ENCODE assay signal across 9 cellular contexts in genomic region chr6:123715243-123715863, GRCh38.
DNase-seq lines count a peak whose midpoint lies in the region; ATAC-seq and TF ChIP-seq lines count a peak whose summit lies in the region.
"Had no signal": no experiment of that assay in that cellular context is flagged by ENCODE, and none has a peak within 500 bp of the region (broad histone marks: within the 10 kb centered on the region; RNA-seq: fewer than 3 reads in every experiment).

No MANE protein-coding gene starts in this region.

- H3K9ac ChIP-seq in OCI-LY3 (ENCODE audit: low read length) = no peak overlapping the region

- TF ChIP-seq CTCF in OCI-LY3 (IDR thresholded peaks at IDR 0.05; ENCODE audit: low read depth, low read length) (peak; percentile 67), esophagus squamous epithelium (IDR thresholded peaks at IDR 0.05) (peak in 5 of 6 experiments; percentile 33 to 58 (median 42)), prostate gland (IDR thresholded peaks at IDR 0.05) (peak in 3 of 4 experiments; percentile 43 to 52 (median 44))

- H3K9me3 ChIP-seq in OCI-LY3 (ENCODE audit: insufficient read depth, low read length) = no peaks in the 10 kb centered on the region
- H3K9me3 ChIP-seq in esophagus squamous epithelium = no peaks in the 10 kb centered on the region
- no peaks in the 10 kb centered on the region for H3K9me3 ChIP-seq in prostate gland

- H3K79me2 ChIP-seq in OCI-LY3 (ENCODE audit: low read length) = no peaks in the 10 kb centered on the region

- H3K27ac Mint-ChIP-seq in activated CD4-positive, alpha-beta T cell treated with anti-CD3 and anti-CD28 coated beads, Interleukin-2, amount 10 ng/mL, durations not matched to agents 7 days and 5 days = no peak overlapping the region
- H3K27ac Mint-ChIP-seq: activated naive CD8-positive, alpha-beta T cell treated with anti-CD3 and anti-CD28 coated beads, Interleukin-2, amount 10 ng/mL, durations not matched to agents 7 days and 5 days had no signal

- H2AFZ ChIP-seq in OCI-LY3 (ENCODE audit: low read depth, low read length) = no peak overlapping the region

- intact Hi-C loops in esophagus squamous epithelium (cut with DNase I) = loop anchor here (10.0 kb wide), 1 partner anchor 301 kb away; no protein-coding TSS in a partner anchor
- intact Hi-C loops in prostate gland (cut with DNase I) = loop anchor here (5.0 kb wide), 1 partner anchor 298 kb away; no protein-coding TSS in a partner anchor

- H3K27ac ChIP-seq in OCI-LY3 (ENCODE audit: low read length) (no peak overlapping the region), esophagus squamous epithelium (no peak overlapping the region), prostate gland (no peak overlapping the region)

- POLR2A ChIA-PET in activated CD4-positive, alpha-beta T cell treated with anti-CD3 and anti-CD28 coated beads, Interleukin-2, amount 10 ng/mL, durations not matched to agents 7 days and 5 days (lab: Charles Lee) = no interaction called here

- H3K4me3 Mint-ChIP-seq in activated CD4-positive, alpha-beta T cell treated with anti-CD3 and anti-CD28 coated beads, Interleukin-2, amount 10 ng/mL, durations not matched to agents 7 days and 5 days = no peak overlapping the region
- H3K4me3 Mint-ChIP-seq: activated naive CD8-positive, alpha-beta T cell treated with anti-CD3 and anti-CD28 coated beads, Interleukin-2, amount 10 ng/mL, durations not matched to agents 7 days and 5 days had no signal

- 50 to 56% methylated on average over 5 of the region's 5 CpGs for WGBS in esophagus squamous epithelium, 2 donors
- 55% methylated on average over 5 of the region's 5 CpGs for WGBS in prostate gland

- H3K36me3 ChIP-seq in OCI-LY3 (replicated peaks; ENCODE audit: low read depth, low read length) (no peaks in the 10 kb centered on the region), esophagus squamous epithelium (no peaks in the 10 kb centered on the region), prostate gland (no peaks in the 10 kb centered on the region)

- CTCF ChIA-PET in activated CD4-positive, alpha-beta T cell treated with anti-CD3 and anti-CD28 coated beads, Interleukin-2, amount 10 ng/mL, durations not matched to agents 7 days and 5 days (lab: Charles Lee) = interaction anchor here (0.6 to 1.5 kb wide), 2 partner anchors 32 to 113 kb away, joined by 3 to 5 read pairs; no protein-coding TSS in a partner anchor

- peak; percentile 10 for DNase-seq in activated CD4-positive, alpha-beta T cell treated with anti-CD3 and anti-CD28 coated beads, Interleukin-2, amount 10 ng/mL, durations not matched to agents 7 days and 5 days
- no peak for DNase-seq in activated CD4-positive, alpha-beta T cell treated with anti-CD3 and anti-CD28 coated beads, Interleukin-2, amount 50 U/mL, for 1 hour
- DNase-seq in esophagus squamous epithelium (lab: John Stamatoyannopoulos, UW) (no peak), prostate gland (ENCODE audit: low spot score) (peak; percentile 6), DMS79 (lab: John Stamatoyannopoulos, UW) (no peak), AG08396 (ENCODE audit: low spot score) (no peak)
- DNase-seq: activated naive CD8-positive, alpha-beta T cell treated with anti-CD3 and anti-CD28 coated beads, Interleukin-2, amount 10 ng/mL, durations not matched to agents 7 days and 5 days had no signal

- H3K36me3 Mint-ChIP-seq in activated CD4-positive, alpha-beta T cell treated with anti-CD3 and anti-CD28 coated beads, Interleukin-2, amount 10 ng/mL, durations not matched to agents 7 days and 5 days (ENCODE audit: low read depth) = no peaks in the 10 kb centered on the region
- H3K36me3 Mint-ChIP-seq: activated naive CD8-positive, alpha-beta T cell treated with anti-CD3 and anti-CD28 coated beads, Interleukin-2, amount 10 ng/mL, durations not matched to agents 7 days and 5 days had no signal

- no peaks in the 10 kb centered on the region for H3K4me1 Mint-ChIP-seq in activated CD4-positive, alpha-beta T cell treated with anti-CD3 and anti-CD28 coated beads, Interleukin-2, amount 10 ng/mL, durations not matched to agents 7 days and 5 days
- H3K4me1 Mint-ChIP-seq: activated naive CD8-positive, alpha-beta T cell treated with anti-CD3 and anti-CD28 coated beads, Interleukin-2, amount 10 ng/mL, durations not matched to agents 7 days and 5 days had no signal

- peak; percentile 75 for ATAC-seq in HG03378 (IDR thresholded peaks at IDR 0.05; ENCODE audit: unreplicated experiment)

- no peaks in the 10 kb centered on the region for H3K27me3 Mint-ChIP-seq in activated CD4-positive, alpha-beta T cell treated with anti-CD3 and anti-CD28 coated beads, Interleukin-2, amount 10 ng/mL, durations not matched to agents 7 days and 5 days
- H3K27me3 Mint-ChIP-seq: activated naive CD8-positive, alpha-beta T cell treated with anti-CD3 and anti-CD28 coated beads, Interleukin-2, amount 10 ng/mL, durations not matched to agents 7 days and 5 days had no signal

- H3K4me3 ChIP-seq in OCI-LY3 (ENCODE audit: low read length) = no peak overlapping the region
- H3K4me3 ChIP-seq in esophagus squamous epithelium = no peak overlapping the region
- H3K4me3 ChIP-seq in prostate gland = no peak overlapping the region

- H3K4me2 ChIP-seq in OCI-LY3 (ENCODE audit: low read length) = no peak overlapping the region

- H3K9me3 Mint-ChIP-seq in activated CD4-positive, alpha-beta T cell treated with anti-CD3 and anti-CD28 coated beads, Interleukin-2, amount 10 ng/mL, durations not matched to agents 7 days and 5 days = no peaks in the 10 kb centered on the region
- H3K9me3 Mint-ChIP-seq: activated naive CD8-positive, alpha-beta T cell treated with anti-CD3 and anti-CD28 coated beads, Interleukin-2, amount 10 ng/mL, durations not matched to agents 7 days and 5 days had no signal

- H3K27me3 ChIP-seq in OCI-LY3 (ENCODE audit: low read depth, low read length) = no peaks in the 10 kb centered on the region
- H3K27me3 ChIP-seq in esophagus squamous epithelium = peaks cover 0 to 3% (median 0%) of the 10 kb centered on the region in 4 donors
- no peaks in the 10 kb centered on the region for H3K27me3 ChIP-seq in prostate gland (replicated peaks; ENCODE audit: insufficient read depth)

- no peaks in the 10 kb centered on the region for H4K20me1 ChIP-seq in OCI-LY3 (ENCODE audit: insufficient read depth, low read length)

- H3K4me1 ChIP-seq in OCI-LY3 (ENCODE audit: low read length) (no peaks in the 10 kb centered on the region), esophagus squamous epithelium (no peaks in the 10 kb centered on the region), prostate gland (replicated peaks) (no peaks in the 10 kb centered on the region)

- no peak for TF ChIP-seq POLR2A in esophagus squamous epithelium (IDR thresholded peaks at IDR 0.05)
- no peak for TF ChIP-seq POLR2A in prostate gland (IDR thresholded peaks at IDR 0.05)

Comparison
In these comparisons a context has a peak if more than half of its experiments do, and no peak if none do; other contexts are left out.
1. DNase-seq: peak in activated CD4-positive, alpha-beta T cell treated with anti-CD3 and anti-CD28 coated beads, Interleukin-2, amount 10 ng/mL, durations not matched to agents 7 days and 5 days (single experiment) and prostate gland (single experiment); none in activated CD4-positive, alpha-beta T cell treated with anti-CD3 and anti-CD28 coated beads, Interleukin-2, amount 50 U/mL, for 1 hour (single experiment), esophagus squamous epithelium (single experiment), DMS79 (single experiment) and AG08396 (single experiment).
2. Peak in every context shown above with its lines, with median percentiles within 50 percentile points of each other: CTCF ChIP-seq.